In genomic region chr6:119871520-119871919, GRCh38 we compare ENCODE assay signal across 24 cellular contexts.
"Had no signal": no experiment of that assay in that cellular context is flagged by ENCODE, and none has a peak within 500 bp of the region (broad histone marks: within the 10 kb centered on the region; RNA-seq: fewer than 3 reads in every experiment).

No MANE protein-coding gene starts in this region.

- H3K27me3 Mint-ChIP-seq: dendritic cell treated with granulocyte-macrophage colony-stimulating factor and Interleukin-4, amounts not matched to agents 40 ng/mL and 50 ng/mL, for 4 days; stimulated activated memory B cell treated with anti-CD40 and anti-IgM and Interleukin-4, amounts not matched to agents 10 μg/mL and 1 μg/mL and 100 μg/mL, for 72 hours had no signal

- H3K4me3 ChIP-seq: colonic mucosa, gastrocnemius medialis, lower lobe of right lung, pancreas, right lobe of liver, thoracic aorta, tibial nerve, upper lobe of left lung had no signal

- H3K4me1 ChIP-seq: colonic mucosa, gastrocnemius medialis, lower lobe of right lung, pancreas, right lobe of liver, tibial nerve, upper lobe of left lung had no signal

- H3K4me1 Mint-ChIP-seq: endodermal cell; naive thymus-derived CD8-positive, alpha-beta T cell; stimulated activated memory B cell treated with anti-CD40 and anti-IgM and Interleukin-4, amounts not matched to agents 10 μg/mL and 1 μg/mL and 100 μg/mL, for 72 hours had no signal

- H3K27ac ChIP-seq: colonic mucosa, epithelial cell of prostate, gastrocnemius medialis, lower lobe of right lung, neutrophil, pancreas, right lobe of liver, thoracic aorta, tibial nerve, upper lobe of left lung had no signal

- H3K27me3 ChIP-seq: colonic mucosa, gastrocnemius medialis, neutrophil, pancreas, right lobe of liver, tibial nerve, upper lobe of left lung had no signal

- H3K36me3 Mint-ChIP-seq: stimulated activated memory B cell treated with anti-CD40 and anti-IgM and Interleukin-4, amounts not matched to agents 10 μg/mL and 1 μg/mL and 100 μg/mL, for 72 hours had no signal

- ATAC-seq: esophagus mucosa; gastrocnemius medialis; left ventricle myocardium superior; lower lobe of right lung; naive thymus-derived CD8-positive, alpha-beta T cell; pancreas; right lobe of liver; stimulated activated memory B cell treated with anti-CD40 and anti-IgM and Interleukin-4, amounts not matched to agents 10 μg/mL and 1 μg/mL and 100 μg/mL, for 72 hours; stimulated activated naive CD8-positive, alpha-beta T cell treated with anti-CD3 and anti-CD28 coated beads, Interleukin-15, Interleukin-2, amounts not matched to agents 100 U/mL and 50 U/mL, for 24 hours had no signal

- H3K4me3 Mint-ChIP-seq: dendritic cell treated with granulocyte-macrophage colony-stimulating factor and Interleukin-4, amounts not matched to agents 40 ng/mL and 50 ng/mL, for 4 days; endodermal cell; naive thymus-derived CD8-positive, alpha-beta T cell; nephron progenitor cell; stimulated activated memory B cell treated with anti-CD40 and anti-IgM and Interleukin-4, amounts not matched to agents 10 μg/mL and 1 μg/mL and 100 μg/mL, for 72 hours had no signal

- H3K9me3 ChIP-seq: colonic mucosa, gastrocnemius medialis, lower lobe of right lung, neutrophil, pancreas, right lobe of liver, thoracic aorta had no signal

- H3K27ac Mint-ChIP-seq: dendritic cell treated with granulocyte-macrophage colony-stimulating factor and Interleukin-4, amounts not matched to agents 40 ng/mL and 50 ng/mL, for 4 days; endodermal cell; naive thymus-derived CD8-positive, alpha-beta T cell; nephron progenitor cell; stimulated activated memory B cell treated with anti-CD40 and anti-IgM and Interleukin-4, amounts not matched to agents 10 μg/mL and 1 μg/mL and 100 μg/mL, for 72 hours had no signal

- H3K9me3 Mint-ChIP-seq: dendritic cell treated with granulocyte-macrophage colony-stimulating factor and Interleukin-4, amounts not matched to agents 40 ng/mL and 50 ng/mL, for 4 days had no signal

- H3K36me3 ChIP-seq: colonic mucosa, gastrocnemius medialis, lower lobe of right lung, neutrophil, pancreas, right lobe of liver, thoracic aorta, tibial nerve, upper lobe of left lung had no signal

- DNase-seq: colonic mucosa; effector CD8-positive, alpha-beta T cell; endodermal cell; foreskin fibroblast; gastrocnemius medialis; head of caudate nucleus; left ventricle myocardium superior; lower lobe of right lung; naive thymus-derived CD8-positive, alpha-beta T cell; nephron progenitor cell; pancreas; retina; right lobe of liver; stimulated activated CD4-positive, alpha-beta T cell treated with anti-CD3 and anti-CD28 coated beads, Interleukin-4, amount 100 ng/mL, for 4 hours; stimulated activated naive CD8-positive, alpha-beta T cell treated with anti-CD3 and anti-CD28 coated beads, Interleukin-15, Interleukin-2, amounts not matched to agents 100 U/mL and 50 U/mL, for 24 hours; substantia nigra; upper lobe of left lung had no signal
